Comparison of ENCODE assay signal across 20 cellular contexts in genomic region chr1:155043793-155044192, GRCh38. TPM values are rescaled to one million over a fixed set of nuclear protein-coding genes. Genes with fewer than 3 reads are reported as not detected.
DNase-seq lines count a peak whose midpoint lies in the region; ATAC-seq and TF ChIP-seq lines count a peak whose summit lies in the region.
"Had no signal": no experiment of that assay in that cellular context is flagged by ENCODE, and none has a peak within 500 bp of the region (broad histone marks: within the 10 kb centered on the region; RNA-seq: fewer than 3 reads in every experiment).

No MANE protein-coding gene starts in this region.

- no peaks in the 10 kb centered on the region; a peak in 1 of 22 replicates for H3K27me3 ChIP-seq in BLaER1 treated with 17β-estradiol and CSF1 and Interleukin-3, amounts not matched to agents 10 nM and 100 nM
- no peaks in the 10 kb centered on the region for H3K27me3 ChIP-seq in neuronal stem cell (ENCODE audit: control insufficient read depth in 3 of 3, insufficient read depth in 3 of 3, low read depth in 1 of 3, low read length in 3 of 3)
- H3K27me3 ChIP-seq: BE2C, MG63 had no signal

- no peaks in the 10 kb centered on the region for H3K79me1 ChIP-seq in neuronal stem cell (ENCODE audit: low read depth, low read length)

- H3K9ac ChIP-seq in BLaER1 treated with 17β-estradiol and CSF1 and Interleukin-3, amounts not matched to agents 10 nM and 100 nM = no peak overlapping the region; a peak in 1 of 22 replicates
- H3K9ac ChIP-seq in neuronal stem cell (ENCODE audit: low read depth, low read length, poor library complexity) = no peak overlapping the region

- no peaks in the 10 kb centered on the region for H3K9me3 ChIP-seq in BLaER1 treated with 17β-estradiol and CSF1 and Interleukin-3, amounts not matched to agents 10 nM and 100 nM (replicated peaks in 1 of 11)
- H3K9me3 ChIP-seq in neuronal stem cell (replicated peaks in 1 of 2; ENCODE audit: control insufficient read depth in 2 of 2, insufficient read depth in 1 of 2, low read depth in 1 of 2, low read length in 2 of 2) = peaks cover 0 to 3% of the 10 kb centered on the region in 2 donors
- H3K9me3 ChIP-seq: BE2C, MG63 had no signal

- H3K4me1 ChIP-seq in BLaER1 treated with 17β-estradiol and CSF1 and Interleukin-3, amounts not matched to agents 10 nM and 100 nM = peaks cover 18 to 62% (median 56%) of the 10 kb centered on the region in 10 experiments
- H3K4me1 ChIP-seq in neuronal stem cell (ENCODE audit: control insufficient read depth in 2 of 2, insufficient read depth in 1 of 2, low read depth in 1 of 2, low read length in 2 of 2) = peaks cover 8 to 10% of the 10 kb centered on the region in 2 donors

- no peaks in the 10 kb centered on the region for H4K20me1 ChIP-seq in BLaER1 treated with 17β-estradiol and CSF1 and Interleukin-3, amounts not matched to agents 10 nM and 100 nM

- H3K4me3 ChIP-seq in BLaER1 treated with 17β-estradiol and CSF1 and Interleukin-3, amounts not matched to agents 10 nM and 100 nM = no peak overlapping the region
- H3K4me3 ChIP-seq in neuronal stem cell (ENCODE audit: low read length in 2 of 2) = no peak overlapping the region
- H3K4me3 ChIP-seq: MG63 had no signal

- DNase-seq in RWPE1 (ENCODE audit: low spot score) (no peak), left colon (peak; percentile 61 to 73), neuronal stem cell (ENCODE audit: low spot score) (no peak), UCSD-AML1 (lab: John Stamatoyannopoulos, UW; ENCODE audit: unreplicated experiment) (no peak), omental fat pad (ENCODE audit: low spot score) (no peak), HUDEP-2 (lab: John Stamatoyannopoulos, UW; ENCODE audit: unreplicated experiment in 76 of 76) (no peak)
- no peak for DNase-seq in NK-92 treated with Interleukin-12 subunit alpha and Interleukin-12 subunit beta, amount 100 ng/mL, for 24 hours (lab: John Stamatoyannopoulos, UW)
- DNase-seq: BE2C, EL, GOT3, KG1, MG63, NCI-H1105 treated with DMSO at 0.1 percent for 48 hours, NCI-H187, NCI-H446, NCI-H748 treated with DMSO at 0.1 percent for 48 hours, SIG-M5 had no signal

- TF ChIP-seq CTCF in RWPE1 (conservative IDR thresholded peaks at IDR 0.05; ENCODE audit: low read depth) = no peak
- TF ChIP-seq CTCF in omental fat pad (IDR thresholded peaks at IDR 0.05) = no peak

- no peak overlapping the region for H4K8ac ChIP-seq in neuronal stem cell (ENCODE audit: low read depth, low read length)

- intact Hi-C loops in left colon (cut with DNase I, micrococcal nuclease) = no loop called here

- peak overlapping the region in 9 of 11 experiments; percentile 21 to 66 (median 57); a peak in 16 of 22 replicates for H3K4me2 ChIP-seq in BLaER1 treated with 17β-estradiol and CSF1 and Interleukin-3, amounts not matched to agents 10 nM and 100 nM
- H3K4me2 ChIP-seq in neuronal stem cell (ENCODE audit: insufficient read depth, low read length, poor library complexity, severe bottlenecking) = no peak overlapping the region

- H2AK5ac ChIP-seq in neuronal stem cell (ENCODE audit: low read depth, low read length) = peak overlapping the region; percentile 67

- no peak overlapping the region for H3K18ac ChIP-seq in neuronal stem cell (ENCODE audit: low read length)

- H4K91ac ChIP-seq in neuronal stem cell (ENCODE audit: low read depth, low read length, poor library complexity) = no peak overlapping the region

- no peak overlapping the region for H2BK120ac ChIP-seq in neuronal stem cell (ENCODE audit: low read depth, low read length)

- POLR2A ChIA-PET in RWPE1 (lab: Yijun Ruan, JAX; ENCODE audit: low non-redundant PET) = no interaction called here

- H3K4ac ChIP-seq in neuronal stem cell (ENCODE audit: low read length) = no peak overlapping the region

- H3K36me3 ChIP-seq in BLaER1 treated with 17β-estradiol and CSF1 and Interleukin-3, amounts not matched to agents 10 nM and 100 nM = no peaks in the 10 kb centered on the region
- H3K36me3 ChIP-seq in neuronal stem cell (replicated peaks in 1 of 2; ENCODE audit: control insufficient read depth in 2 of 2, insufficient read depth in 2 of 2, low read length in 2 of 2) = no peaks in the 10 kb centered on the region
- H3K36me3 ChIP-seq: BE2C, MG63 had no signal

- H2BK12ac ChIP-seq in neuronal stem cell (ENCODE audit: low read length) = no peak overlapping the region

- no peak overlapping the region for H3K23ac ChIP-seq in neuronal stem cell (ENCODE audit: low read depth, low read length, poor library complexity)

- no peak overlapping the region for H2AFZ ChIP-seq in neuronal stem cell (ENCODE audit: low read length)

- no peak overlapping the region for H2BK5ac ChIP-seq in neuronal stem cell (ENCODE audit: low read length)

- no peak overlapping the region for H3K14ac ChIP-seq in neuronal stem cell (ENCODE audit: low read length)

- no peak overlapping the region for H2BK15ac ChIP-seq in neuronal stem cell (ENCODE audit: low read length)

- CTCF ChIA-PET in RWPE1 (lab: Yijun Ruan, JAX) = interaction anchor here (0.6 to 2.5 kb wide), 13 partner anchors 9 to 123 kb away, joined by 3 to 16 read pairs (median 6); partner anchors contain the start of gene EFNA4

- no CpG with 5 or more reads among the region's 3 CpGs for WGBS in neuronal stem cell (ENCODE audit: extremely low coverage in 2 of 2, insufficient read length in 2 of 2, insufficient replicate concordance in 1 of 2), 2 donors

- no peak overlapping the region for H3K27ac ChIP-seq in BLaER1 treated with 17β-estradiol and CSF1 and Interleukin-3, amounts not matched to agents 10 nM and 100 nM
- peak overlapping the region; percentile 77 for H3K27ac ChIP-seq in RWPE1
- H3K27ac ChIP-seq in neuronal stem cell (replicated peaks; ENCODE audit: low read length) = no peak overlapping the region
- H3K27ac ChIP-seq: HL-60 had no signal

- ATAC-seq in left colon (peak; percentile 71), omental fat pad (ENCODE audit: low FRiP score) (no peak)

RNA-seq across cellular contexts. Expression of gene ADAM15, which starts 7.3 kb away (rescaled TPM):
- total RNA-seq in left colon (100 to 1,000 TPM in 1 of 2 donors, 10 to 100 TPM in 1; 88.9 to 160 TPM), omental fat pad (100 to 1,000 TPM; 116 to 262 (median 157) TPM)
- polyA plus RNA-seq in neuronal stem cell (2013, experiment 1 of 2) = 32.1 TPM
- polyA plus RNA-seq in neuronal stem cell (2013, experiment 2 of 2) = 31.7 TPM

RNA-seq across cellular contexts. Expression of gene DCST1, which starts 10.2 kb away (rescaled TPM):
- under 1 TPM in 1 of 2 donors, not detected in 1; 0.21 TPM for total RNA-seq in left colon
- 0.03 TPM for polyA plus RNA-seq in neuronal stem cell (2013, experiment 1 of 2)
- polyA plus RNA-seq in neuronal stem cell (2013, experiment 2 of 2) = 0.06 TPM
- total RNA-seq in omental fat pad = not detected
- polyA plus RNA-seq: AG04450 had no signal

RNA-seq across cellular contexts. Expression of gene DCST2, which starts 10.2 kb away (rescaled TPM):
- total RNA-seq in left colon (1 to 10 TPM; 1.5 to 3.6 TPM), omental fat pad (under 1 TPM in 3 of 4 donors, not detected in 1; 0.36 to 0.79 (median 0.38) TPM)
- 2.7 TPM for polyA plus RNA-seq in neuronal stem cell (2013, experiment 1 of 2)
- polyA plus RNA-seq in neuronal stem cell (2013, experiment 2 of 2) = 2.2 TPM

RNA-seq across cellular contexts. Expression of gene EFNA4, which starts 19.7 kb away (rescaled TPM):
- total RNA-seq in left colon = 10 to 100 TPM; 23.0 to 33.5 TPM
- polyA plus RNA-seq in neuronal stem cell (2013, experiment 1 of 2) = 24.6 TPM
- 24.2 TPM for polyA plus RNA-seq in neuronal stem cell (2013, experiment 2 of 2)
- 1 to 10 TPM; 1.7 to 5.0 (median 4.4) TPM for total RNA-seq in omental fat pad

RNA-seq across cellular contexts. Expression of gene EFNA3, which starts 34.8 kb away (rescaled TPM):
- total RNA-seq in left colon (10 to 100 TPM in 1 of 2 donors, 1 to 10 TPM in 1; 7.7 to 23.1 TPM), omental fat pad (1 to 10 TPM in 2 of 4 donors, under 1 TPM in 1, not detected in 1; 0.84 to 1.8 (median 1.6) TPM)
- 15.2 TPM for polyA plus RNA-seq in neuronal stem cell (2013, experiment 1 of 2)
- polyA plus RNA-seq in neuronal stem cell (2013, experiment 2 of 2) = 14.6 TPM

Comparison
In these comparisons a context has a peak if more than half of its experiments do, and no peak if none do; other contexts are left out.
1. DNase-seq: peak in left colon (2 of 2); none in RWPE1 (single experiment), neuronal stem cell (single experiment), NK-92 treated with Interleukin-12 subunit alpha and Interleukin-12 subunit beta, amount 100 ng/mL, for 24 hours (single experiment), UCSD-AML1 (single experiment), omental fat pad (single experiment) and HUDEP-2 (0 of 76).